12 cellular contexts compared by ENCODE assay signal in the genomic region with DNA sequence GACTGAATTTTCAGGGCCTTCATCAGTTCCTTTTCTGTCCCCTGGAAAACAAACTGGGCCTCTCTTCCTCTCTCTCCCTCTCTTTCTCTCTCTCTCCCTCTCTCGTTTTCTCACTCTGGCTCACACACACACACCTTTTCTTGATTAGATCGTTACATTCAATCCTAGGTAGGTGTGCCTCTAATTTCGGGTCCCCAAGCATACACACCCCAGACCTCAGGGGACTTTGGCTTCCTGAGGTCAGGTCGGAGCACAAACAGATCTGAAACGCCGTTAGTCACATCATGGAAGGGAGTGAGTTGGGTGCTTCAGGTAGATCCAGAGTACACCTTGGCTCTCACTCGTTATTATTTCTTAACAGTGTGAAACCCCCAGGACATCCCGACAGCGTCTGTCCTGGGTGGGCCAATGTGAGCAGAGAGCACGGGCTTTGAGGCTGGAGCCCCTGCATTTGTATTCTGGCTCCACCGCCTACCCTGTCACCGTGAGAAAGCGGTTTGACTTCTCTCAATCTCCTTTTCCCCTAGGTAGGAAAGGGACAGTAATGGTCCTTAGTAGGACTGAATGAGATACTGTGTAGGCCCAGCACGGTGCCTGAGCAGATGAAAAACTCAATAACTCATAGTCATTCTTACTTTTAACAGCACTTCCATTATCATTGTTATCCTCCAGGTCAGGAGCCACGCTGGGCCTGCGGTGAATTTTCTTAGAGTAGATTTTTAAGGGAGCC. TPM values are rescaled to one million over a fixed set of nuclear protein-coding genes. Genes with fewer than 3 reads are reported as not detected.
A peak's percentile ranks its signal among the peaks of the same experiment; 100 is the strongest.
DNase-seq lines count a peak whose midpoint lies in the region; ATAC-seq and TF ChIP-seq lines count a peak whose summit lies in the region.
"Had no signal": no experiment of that assay in that cellular context is flagged by ENCODE, and none has a peak within 500 bp of the region (broad histone marks: within the 10 kb centered on the region; RNA-seq: fewer than 3 reads in every experiment).

No MANE protein-coding gene starts in this region.

- no TSS peak for BruUV-seq in Caco-2 (replicated peaks; lab: Mats Ljungman, UMichigan)

- H3K4me3 Mint-ChIP-seq in Caco-2 (ENCODE audit: unreplicated experiment), result no peak overlapping the region
- H3K4me3 Mint-ChIP-seq: mesothelial cell of epicardium had no signal

- H3K4me3 ChIP-seq in Caco-2 (ENCODE audit: low read depth, low read length), result no peak overlapping the region
- no peak overlapping the region for H3K4me3 ChIP-seq in esophagus (ENCODE audit: low read depth in 1 of 2, low read length in 2 of 2)

- H3K27ac Mint-ChIP-seq in Caco-2 (ENCODE audit: unreplicated experiment), result peak overlapping the region; percentile 8
- H3K27ac Mint-ChIP-seq: mesothelial cell of epicardium had no signal

- POLR2A ChIA-PET in Caco-2 (lab: Charles Lee), result no interaction called here

- peaks cover 11% of the 10 kb centered on the region for H3K4me1 Mint-ChIP-seq in Caco-2 (ENCODE audit: low read depth, unreplicated experiment)
- H3K4me1 Mint-ChIP-seq: mesothelial cell of epicardium had no signal

- peak overlapping the region; percentile 46 to 65 for H3K27ac ChIP-seq in esophagus (ENCODE audit: low read depth in 2 of 2, low read length in 1 of 2)

- H3K36me3 Mint-ChIP-seq in Caco-2 (ENCODE audit: insufficient read depth, unreplicated experiment), result no peaks in the 10 kb centered on the region
- H3K36me3 Mint-ChIP-seq: mesothelial cell of epicardium had no signal

- no peak for TF ChIP-seq CTCF in Caco-2 (IDR thresholded peaks at IDR 0.05; ENCODE audit: insufficient read depth in 1 of 2, low read depth in 1 of 2, low read length in 1 of 2, severe bottlenecking in 1 of 2, unreplicated experiment in 1 of 2)

- no peaks in the 10 kb centered on the region for H3K36me3 ChIP-seq in Caco-2 (ENCODE audit: control insufficient read depth, insufficient read depth, low read length)
- no peaks in the 10 kb centered on the region for H3K36me3 ChIP-seq in esophagus (ENCODE audit: control insufficient read depth in 2 of 2, insufficient read depth in 2 of 2, low read length in 1 of 2)

- H3K4me1 ChIP-seq in Caco-2 (no peaks in the 10 kb centered on the region), esophagus (ENCODE audit: control insufficient read depth in 2 of 2, insufficient read depth in 2 of 2, low read length in 1 of 2) (peaks cover 5 to 21% of the 10 kb centered on the region in 2 donors)

- ATAC-seq in GM19035 (IDR thresholded peaks at IDR 0.05; ENCODE audit: unreplicated experiment) (peak; percentile 12), HG03520 (IDR thresholded peaks at IDR 0.05; ENCODE audit: unreplicated experiment) (peak; percentile 3), GM19455 (IDR thresholded peaks at IDR 0.05; ENCODE audit: unreplicated experiment) (no peak)

- H3K9me3 ChIP-seq in Caco-2 (no peaks in the 10 kb centered on the region), esophagus (ENCODE audit: control insufficient read depth in 2 of 2, insufficient read depth in 1 of 2, low read depth in 1 of 2, low read length in 1 of 2) (no peaks in the 10 kb centered on the region)

- intact Hi-C loops in Caco-2 (cut with micrococcal nuclease; ENCODE audit: unreplicated experiment), result no loop called here

- CTCF ChIA-PET in Caco-2 (lab: Charles Lee), result interaction anchor here (1.6 kb wide), 1 partner anchor 56 kb away, joined by 3 read pairs; no protein-coding TSS in a partner anchor

- H3K27me3 Mint-ChIP-seq in Caco-2 (ENCODE audit: insufficient read depth, unreplicated experiment), result no peaks in the 10 kb centered on the region

- H3K27me3 ChIP-seq in Caco-2 (replicated peaks; ENCODE audit: control insufficient read depth, insufficient read depth, low read length) (no peaks in the 10 kb centered on the region), esophagus (ENCODE audit: control insufficient read depth in 1 of 2, insufficient read depth in 2 of 2, low read length in 2 of 2) (no peaks in the 10 kb centered on the region)

- 76 to 77% methylated on average over 16 of the region's 16 CpGs for WGBS in esophagus, 2 donors

- no peaks in the 10 kb centered on the region for H3K9me3 Mint-ChIP-seq in Caco-2 (ENCODE audit: unreplicated experiment)
- H3K9me3 Mint-ChIP-seq: mesothelial cell of epicardium had no signal

- peak in 1 of 2 experiments; percentile 10 for DNase-seq in Caco-2
- DNase-seq in activated effector memory CD4-positive, alpha-beta T cell treated with Interleukin-2 at 50 U/mL for 16 hours, result no peak
- DNase-seq in NCI-H2029 treated with DMSO at 0.1 percent for 48 hours (lab: John Stamatoyannopoulos, UW), result no peak
- DNase-seq in Ammon's horn (ENCODE audit: low spot score), result no peak
- DNase-seq: H7, NCI-H2081, PC-3 had no signal

RNA-seq across cellular contexts. Expression of gene POU2AF1, which starts 37.3 kb away (rescaled TPM):
- 1.1 and 2.7 TPM in 2 replicates for total RNA-seq in Caco-2 (2022)
- polyA plus RNA-seq in esophagus, result under 1 TPM; 0.55 to 0.73 TPM
- total RNA-seq: H7, mesothelial cell of epicardium, PC-3 had no signal
